ENCODE assay signal across 30 cellular contexts in genomic region chr6:134132494-134133141, GRCh38.
A peak's percentile ranks its signal among the peaks of the same experiment; 100 is the strongest.
DNase-seq lines count a peak whose midpoint lies in the region; ATAC-seq, FAIRE-seq and TF ChIP-seq lines count a peak whose summit lies in the region.
"Had no signal": no experiment of that assay in that cellular context is flagged by ENCODE, and none has a peak within 500 bp of the region (broad histone marks: within the 10 kb centered on the region; RNA-seq: fewer than 3 reads in every experiment).

No MANE protein-coding gene starts in this region.

- no peak overlapping the region for H2BK20ac ChIP-seq in IMR-90 (ENCODE audit: low read depth, low read length)

- BruUV-seq in IMR-90 (replicated peaks; lab: Mats Ljungman, UMichigan), result no TSS peak

- H3K4me2 ChIP-seq in IMR-90 (ENCODE audit: low read depth, low read length), result no peak overlapping the region; the same call in 1 of the 2 replicates
- H3K4me2 ChIP-seq: BLaER1 treated with 17β-estradiol and CSF1 and Interleukin-3, amounts not matched to agents 10 nM and 100 nM had no signal

- no peak overlapping the region for H3K9ac ChIP-seq in IMR-90 (ENCODE audit: low read depth, low read length)
- H3K9ac ChIP-seq: BLaER1 treated with 17β-estradiol and CSF1 and Interleukin-3, amounts not matched to agents 10 nM and 100 nM had no signal

- FAIRE-seq in islet of Langerhans (lab: Jason Lieb, UNC), result peak; percentile 21
- FAIRE-seq: endothelial cell of umbilical vein had no signal

- TF ChIP-seq POLR2A in IMR-90 (IDR thresholded peaks at IDR 0.05; ENCODE audit: low read depth, low read length), result no peak

- H2BK5ac ChIP-seq in IMR-90 (ENCODE audit: low read depth, low read length, poor library complexity, severe bottlenecking), result no peak overlapping the region

- no peak overlapping the region for H3K18ac ChIP-seq in IMR-90 (ENCODE audit: low read depth, low read length)

- no peak overlapping the region for H4K91ac ChIP-seq in IMR-90 (ENCODE audit: insufficient read depth, low read depth, low read length)

- WGBS in IMR-90 (ENCODE audit: extremely low coverage in 2 of 2, insufficient read length in 1 of 2), 2 experiments, result no CpG with 5 or more reads among the region's 3 CpGs

- H3K4me3 ChIP-seq in AG09309 (ENCODE audit: control insufficient read depth, low read depth, low read length), result no peak overlapping the region
- H3K4me3 ChIP-seq in IMR-90 (ENCODE audit: insufficient read depth, low read depth, low read length), result no peak overlapping the region
- H3K4me3 ChIP-seq: BLaER1 treated with 17β-estradiol and CSF1 and Interleukin-3, amounts not matched to agents 10 nM and 100 nM; transverse colon had no signal

- intact Hi-C loops in IMR-90 (cut with micrococcal nuclease), result no loop called here

- no peak for TF ChIP-seq CTCF in AG09309 (IDR thresholded peaks at IDR 0.05; ENCODE audit: control insufficient read depth, insufficient read depth, low read depth, low read length, missing control alignments)
- TF ChIP-seq CTCF in IMR-90 (conservative IDR thresholded peaks at IDR 0.05; ENCODE audit: low read depth, low read length), result no peak
- TF ChIP-seq CTCF in foreskin keratinocyte (conservative IDR thresholded peaks at IDR 0.05), result no peak

- H3K4me1 ChIP-seq in IMR-90 (ENCODE audit: control insufficient read depth, insufficient read depth, low read length) (0 out of 2 replicates have a peak, but pooled peaks cover 2% of the 10 kb centered on the region), foreskin keratinocyte (no peaks in the 10 kb centered on the region)
- H3K4me1 ChIP-seq: BLaER1 treated with 17β-estradiol and CSF1 and Interleukin-3, amounts not matched to agents 10 nM and 100 nM; transverse colon had no signal

- no peak overlapping the region for H2BK15ac ChIP-seq in IMR-90 (ENCODE audit: low read depth, low read length)

- no peaks in the 10 kb centered on the region for H3K9me3 ChIP-seq in IMR-90 (ENCODE audit: control insufficient read depth, insufficient read depth, low read length)
- H3K9me3 ChIP-seq: transverse colon had no signal

- DNase-seq in AG09309 (ENCODE audit: low read depth), result peak; percentile 35
- DNase-seq in IMR-90, result peak; percentile 15
- peak; percentile 69 for DNase-seq in astrocyte of the hippocampus (ENCODE audit: low read depth, low spot score)
- no peak for DNase-seq in DMS79 (lab: John Stamatoyannopoulos, UW)
- no peak for DNase-seq in foreskin keratinocyte
- no peak for DNase-seq in GDM1 (lab: John Stamatoyannopoulos, UW)
- DNase-seq: ACHN; activated CD4-positive, alpha-beta memory T cell treated with anti-CD3 and anti-CD28 coated beads, Interleukin-2, amount 10 ng/mL, durations not matched to agents 7 days and 5 days; activated CD4-positive, alpha-beta T cell treated with anti-CD3 and anti-CD28 coated beads for 1 hour; activated CD8-positive, alpha-beta memory T cell treated with anti-CD3 and anti-CD28 coated beads, Interleukin-2, amount 50 U/mL, for 48 hours; activated naive CD4-positive, alpha-beta T cell treated with anti-CD3 and anti-CD28 coated beads for 36 hours; DMS153; glutamatergic neuron; H7; islet precursor cell; midbrain; naive thymus-derived CD4-positive, alpha-beta T cell; NCI-H1105; NCI-H187; NCI-H2171; NCI-H524; NK-92 treated with Interleukin-12 subunit alpha and Interleukin-12 subunit beta, amount 100 ng/mL, for 24 hours; PC-3; SHP77 treated with DMSO at 0.1 percent for 48 hours; transverse colon had no signal

- H3K27ac ChIP-seq in IMR-90 (ENCODE audit: insufficient read depth, low read length) (no peak overlapping the region), foreskin keratinocyte (no peak overlapping the region)
- H3K27ac ChIP-seq: BLaER1 treated with 17β-estradiol and CSF1 and Interleukin-3, amounts not matched to agents 10 nM and 100 nM; transverse colon had no signal

- H2AFZ ChIP-seq in IMR-90 (replicated peaks; ENCODE audit: low read length, poor library complexity), result no peak overlapping the region

- H3K79me1 ChIP-seq in IMR-90 (ENCODE audit: low read depth in 1 of 2, low read length in 2 of 2), result no peaks in the 10 kb centered on the region

- H2BK120ac ChIP-seq in IMR-90 (ENCODE audit: low read depth, low read length), result no peak overlapping the region

- no peak overlapping the region for H2AK9ac ChIP-seq in IMR-90 (replicated peaks; ENCODE audit: low read depth, low read length, poor library complexity)

- H2AK5ac ChIP-seq in IMR-90 (ENCODE audit: low read depth, low read length), result no peak overlapping the region

- no peak overlapping the region; the same call in 1 of the 2 replicates for H3K14ac ChIP-seq in IMR-90 (replicated peaks; ENCODE audit: low read depth, low read length)

- dilution Hi-C loops in IMR-90 (cut with HindIII; ENCODE audit: low sequenced_read_pairs, unreplicated experiment), result no loop called here

- CTCF ChIA-PET in IMR-90 (lab: Yijun Ruan, JAX), result interaction anchor here (0.6 to 1.2 kb wide), 2 partner anchors 9 to 11 kb away, joined by 4 to 6 read pairs; no protein-coding TSS in a partner anchor

- H4K8ac ChIP-seq in IMR-90 (ENCODE audit: low read depth in 2 of 2, low read length in 2 of 2), result no peak overlapping the region

- ATAC-seq in IMR-90 (ENCODE audit: low read depth) (no peak), GM18870 (IDR thresholded peaks at IDR 0.05; ENCODE audit: unreplicated experiment) (no peak), foreskin keratinocyte (no peak)
- ATAC-seq: naive thymus-derived CD4-positive, alpha-beta T cell; PC-3; stimulated activated effector memory CD8-positive, alpha-beta T cell treated with anti-CD3 and anti-CD28 coated beads, Interleukin-12 subunit alpha, Interleukin-12 subunit beta, amount 100 ng/mL, for 72 hours had no signal

- H3K23ac ChIP-seq in IMR-90 (ENCODE audit: low read depth, low read length), result no peak overlapping the region

- no peak overlapping the region for H3K4ac ChIP-seq in IMR-90 (ENCODE audit: low read depth, low read length)

- no peak overlapping the region for H3K56ac ChIP-seq in IMR-90 (ENCODE audit: extremely low read depth, insufficient read depth, low read length)

- TF ChIP-seq RAD21 in IMR-90 (IDR thresholded peaks at IDR 0.05; ENCODE audit: low read length), result no peak

- no peaks in the 10 kb centered on the region for H3K9me1 ChIP-seq in IMR-90 (ENCODE audit: insufficient read depth, low read length)

- no peaks in the 10 kb centered on the region for H4K20me1 ChIP-seq in IMR-90 (ENCODE audit: insufficient read depth, low read length)
- H4K20me1 ChIP-seq: BLaER1 treated with 17β-estradiol and CSF1 and Interleukin-3, amounts not matched to agents 10 nM and 100 nM had no signal

- in situ Hi-C loops in IMR-90 (cut with MboI; ENCODE audit: low sequenced_read_pairs), result loop anchor here (25.0 kb wide), 1 partner anchor 1305 kb away; no protein-coding TSS in a partner anchor

- POLR2A ChIA-PET in IMR-90 (lab: Charles Lee; ENCODE audit: unreplicated experiment), result no interaction called here

- H4K5ac ChIP-seq in IMR-90 (ENCODE audit: low read depth, low read length), result no peak overlapping the region

- H3K36me3 ChIP-seq in IMR-90 (ENCODE audit: control insufficient read depth, insufficient read depth, low read length), result no peaks in the 10 kb centered on the region
- H3K36me3 ChIP-seq: BLaER1 treated with 17β-estradiol and CSF1 and Interleukin-3, amounts not matched to agents 10 nM and 100 nM; transverse colon had no signal

- H3K27me3 ChIP-seq in IMR-90 (ENCODE audit: control insufficient read depth, insufficient read depth, low read length), result no peaks in the 10 kb centered on the region
- no peaks in the 10 kb centered on the region for H3K27me3 ChIP-seq in foreskin keratinocyte
- H3K27me3 ChIP-seq: BLaER1 treated with 17β-estradiol and CSF1 and Interleukin-3, amounts not matched to agents 10 nM and 100 nM; transverse colon had no signal

TF ChIP-seq in IMR-90, 13 proteins besides CTCF, POLR2A, EP300 and RAD21:
- TF ChIP-seq, protein P1, sequence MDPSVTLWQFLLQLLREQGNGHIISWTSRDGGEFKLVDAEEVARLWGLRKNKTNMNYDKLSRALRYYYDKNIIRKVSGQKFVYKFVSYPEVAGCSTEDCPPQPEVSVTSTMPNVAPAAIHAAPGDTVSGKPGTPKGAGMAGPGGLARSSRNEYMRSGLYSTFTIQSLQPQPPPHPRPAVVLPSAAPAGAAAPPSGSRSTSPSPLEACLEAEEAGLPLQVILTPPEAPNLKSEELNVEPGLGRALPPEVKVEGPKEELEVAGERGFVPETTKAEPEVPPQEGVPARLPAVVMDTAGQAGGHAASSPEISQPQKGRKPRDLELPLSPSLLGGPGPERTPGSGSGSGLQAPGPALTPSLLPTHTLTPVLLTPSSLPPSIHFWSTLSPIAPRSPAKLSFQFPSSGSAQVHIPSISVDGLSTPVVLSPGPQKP (IDR thresholded peaks at IDR 0.05; ENCODE audit: borderline replicate concordance, low read depth, low read length), result no peak
- TF ChIP-seq RFX5 (IDR thresholded peaks at IDR 0.05; ENCODE audit: low read depth, low read length) (no peak), MAFK (IDR thresholded peaks at IDR 0.05; ENCODE audit: low read depth, low read length) (peak; percentile 72), FOS (IDR thresholded peaks at IDR 0.05; ENCODE audit: low read depth, low read length) (no peak), BHLHE40 (IDR thresholded peaks at IDR 0.05; ENCODE audit: low read depth, low read length) (no peak), CHD1 (IDR thresholded peaks at IDR 0.05; ENCODE audit: low read depth, low read length) (no peak), CEBPB (IDR thresholded peaks at IDR 0.05; ENCODE audit: low read depth, low read length) (no peak), RCOR1 (IDR thresholded peaks at IDR 0.05; ENCODE audit: insufficient replicate concordance, low read length) (no peak)
- TF ChIP-seq, protein P2, sequence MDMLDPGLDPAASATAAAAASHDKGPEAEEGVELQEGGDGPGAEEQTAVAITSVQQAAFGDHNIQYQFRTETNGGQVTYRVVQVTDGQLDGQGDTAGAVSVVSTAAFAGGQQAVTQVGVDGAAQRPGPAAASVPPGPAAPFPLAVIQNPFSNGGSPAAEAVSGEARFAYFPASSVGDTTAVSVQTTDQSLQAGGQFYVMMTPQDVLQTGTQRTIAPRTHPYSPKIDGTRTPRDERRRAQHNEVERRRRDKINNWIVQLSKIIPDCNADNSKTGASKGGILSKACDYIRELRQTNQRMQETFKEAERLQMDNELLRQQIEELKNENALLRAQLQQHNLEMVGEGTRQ (IDR thresholded peaks at IDR 0.05; ENCODE audit: low read depth, low read length), result no peak
TF ChIP-seq in IMR-90: peak in this region for 1.

Comparison
In these comparisons a context has a peak if more than half of its experiments do, and no peak if none do; other contexts are left out.
1. DNase-seq: peak in AG09309 (single experiment), IMR-90 (single experiment) and astrocyte of the hippocampus (single experiment); none in DMS79 (single experiment), foreskin keratinocyte (0 of 2) and GDM1 (single experiment).